In genomic region chr17:35350493-35350892, GRCh38 we compare ENCODE assay signal across 31 cellular contexts. TPM values are rescaled to one million over a fixed set of nuclear protein-coding genes. Genes with fewer than 3 reads are reported as not detected.
"Had no signal": no experiment of that assay in that cellular context is flagged by ENCODE, and none has a peak within 500 bp of the region (broad histone marks: within the 10 kb centered on the region; RNA-seq: fewer than 3 reads in every experiment).

No MANE protein-coding gene starts in this region.

- H3K27ac ChIP-seq: breast epithelium, epithelial cell of prostate, esophagus squamous epithelium, pancreas, prostate gland, sigmoid colon, stomach had no signal

- FAIRE-seq: pancreas, small intestine had no signal

- H3K27ac Mint-ChIP-seq: activated CD4-positive, alpha-beta memory T cell treated with anti-CD3 and anti-CD28 coated beads, Interleukin-2, amount 10 ng/mL, durations not matched to agents 7 days and 5 days; activated CD4-positive, alpha-beta T cell treated with anti-CD3 and anti-CD28 coated beads, Interleukin-2, amount 10 ng/mL, durations not matched to agents 7 days and 5 days; activated T-helper 17 cell treated with anti-CD3 and anti-CD28 coated beads, Interleukin-2, amount 50 U/mL, for 72 hours; dendritic cell treated with granulocyte-macrophage colony-stimulating factor and Interleukin-4, amounts not matched to agents 40 ng/mL and 50 ng/mL, for 4 days; stimulated activated naive B cell treated with anti-CD40 and anti-IgM and Interleukin-4, amounts not matched to agents 10 μg/mL and 1 μg/mL and 100 μg/mL, for 72 hours; WTC11 had no signal

- H3K27me3 Mint-ChIP-seq: activated CD4-positive, alpha-beta memory T cell treated with anti-CD3 and anti-CD28 coated beads, Interleukin-2, amount 10 ng/mL, durations not matched to agents 7 days and 5 days; activated T-helper 17 cell treated with anti-CD3 and anti-CD28 coated beads, Interleukin-2, amount 50 U/mL, for 72 hours; dendritic cell treated with granulocyte-macrophage colony-stimulating factor and Interleukin-4, amounts not matched to agents 40 ng/mL and 50 ng/mL, for 4 days; naive B cell; stimulated activated naive B cell treated with anti-CD40 and anti-IgM and Interleukin-4, amounts not matched to agents 10 μg/mL and 1 μg/mL and 100 μg/mL, for 72 hours had no signal

- H3K9me3 ChIP-seq: breast epithelium, esophagus squamous epithelium, heart right ventricle, pancreas, prostate gland, sigmoid colon, stomach, thyroid gland had no signal

- H3K4me1 ChIP-seq: prostate gland had no signal

- H3K9me3 Mint-ChIP-seq: activated CD4-positive, alpha-beta memory T cell treated with anti-CD3 and anti-CD28 coated beads, Interleukin-2, amount 10 ng/mL, durations not matched to agents 7 days and 5 days; activated CD4-positive, alpha-beta T cell treated with anti-CD3 and anti-CD28 coated beads, Interleukin-2, amount 10 ng/mL, durations not matched to agents 7 days and 5 days; activated T-cell treated with anti-CD3 and anti-CD28 coated beads, Interleukin-2, amount 50 U/mL, for 4 hours; activated T-helper 17 cell treated with anti-CD3 and anti-CD28 coated beads, Interleukin-2, amount 50 U/mL, for 72 hours; dendritic cell treated with granulocyte-macrophage colony-stimulating factor and Interleukin-4, amounts not matched to agents 40 ng/mL and 50 ng/mL, for 4 days; naive B cell; stimulated activated naive B cell treated with anti-CD40 and anti-IgM and Interleukin-4, amounts not matched to agents 10 μg/mL and 1 μg/mL and 100 μg/mL, for 72 hours; WTC11 had no signal

- DNase-seq: activated CD4-positive, alpha-beta memory T cell treated with anti-CD3 and anti-CD28 coated beads, Interleukin-2, amount 10 ng/mL, durations not matched to agents 7 days and 5 days; activated CD4-positive, alpha-beta T cell treated with anti-CD3 and anti-CD28 coated beads for 1 hour; activated CD4-positive, alpha-beta T cell treated with anti-CD3 and anti-CD28 coated beads, Interleukin-2, amount 10 ng/mL, durations not matched to agents 7 days and 5 days; activated CD8-positive, alpha-beta memory T cell treated with anti-CD3 and anti-CD28 coated beads, Interleukin-2, amount 50 U/mL, for 48 hours; activated gamma-delta T cell treated with Interleukin-2 at 50 U/mL for 16 hours; activated naive CD4-positive, alpha-beta T cell treated with anti-CD3 and anti-CD28 coated beads, Interleukin-2, amount 50 U/mL, for 16 hours; activated T-cell treated with anti-CD3 and anti-CD28 coated beads, Interleukin-2, amount 50 U/mL, for 4 hours; central memory CD4-positive, alpha-beta T cell; esophagus squamous epithelium; foreskin melanocyte; heart right ventricle; left ventricle myocardium superior; naive B cell; nucleus accumbens; pancreas; retina; sigmoid colon; small intestine; stimulated activated CD4-positive, alpha-beta T cell treated with anti-CD3 and anti-CD28 coated beads, Interleukin-4, amount 100 ng/mL, for 4 hours; stimulated activated CD8-positive, alpha-beta memory T cell treated with anti-CD3 and anti-CD28 coated beads, Interleukin-4, amount 100 ng/mL, for 48 hours; stimulated activated naive B cell treated with anti-CD40 and anti-IgM and Interleukin-4, amounts not matched to agents 10 μg/mL and 1 μg/mL and 100 μg/mL, for 72 hours; stomach; T1000; thyroid gland had no signal

- H3K36me3 Mint-ChIP-seq: naive B cell, WTC11 had no signal

- H3K27me3 ChIP-seq: breast epithelium, esophagus squamous epithelium, thyroid gland had no signal

- ATAC-seq: activated T-cell treated with anti-CD3 and anti-CD28 coated beads, Interleukin-2, amount 50 U/mL, for 4 hours; activated T-helper 17 cell treated with anti-CD3 and anti-CD28 coated beads, Interleukin-2, amount 50 U/mL, for 72 hours; heart right ventricle; left ventricle myocardium superior; pancreas; stimulated activated naive B cell treated with anti-CD40 and anti-IgM and Interleukin-4, amounts not matched to agents 10 μg/mL and 1 μg/mL and 100 μg/mL, for 72 hours; WTC11 had no signal

- H3K4me3 Mint-ChIP-seq: activated CD4-positive, alpha-beta memory T cell treated with anti-CD3 and anti-CD28 coated beads, Interleukin-2, amount 10 ng/mL, durations not matched to agents 7 days and 5 days; activated CD4-positive, alpha-beta T cell treated with anti-CD3 and anti-CD28 coated beads, Interleukin-2, amount 10 ng/mL, durations not matched to agents 7 days and 5 days; activated T-cell treated with anti-CD3 and anti-CD28 coated beads, Interleukin-2, amount 50 U/mL, for 4 hours; activated T-helper 17 cell treated with anti-CD3 and anti-CD28 coated beads, Interleukin-2, amount 50 U/mL, for 72 hours; dendritic cell treated with granulocyte-macrophage colony-stimulating factor and Interleukin-4, amounts not matched to agents 40 ng/mL and 50 ng/mL, for 4 days; naive B cell; stimulated activated naive B cell treated with anti-CD40 and anti-IgM and Interleukin-4, amounts not matched to agents 10 μg/mL and 1 μg/mL and 100 μg/mL, for 72 hours; WTC11 had no signal

- H3K36me3 ChIP-seq: breast epithelium, pancreas, prostate gland had no signal

- H3K4me3 ChIP-seq: breast epithelium, esophagus squamous epithelium, heart right ventricle, pancreas, prostate gland, sigmoid colon, stomach, thyroid gland had no signal

RNA-seq across cellular contexts. Expression of gene SLFN11, which starts 22.9 kb away (rescaled TPM):
- polyA plus RNA-seq: neural cell had no signal
